19 cellular contexts compared by ENCODE assay signal in genomic region chr11:2916114-2916891, GRCh38. TPM values are rescaled to one million over a fixed set of nuclear protein-coding genes. Genes with fewer than 3 reads are reported as not detected.
"Had no signal": no experiment of that assay in that cellular context is flagged by ENCODE, and none has a peak within 500 bp of the region (broad histone marks: within the 10 kb centered on the region; RNA-seq: fewer than 3 reads in every experiment).

No MANE protein-coding gene starts in this region.

- H3K9me3 ChIP-seq: colonic mucosa, gastrocnemius medialis, sigmoid colon, thoracic aorta, tibial nerve, upper lobe of left lung had no signal

- H2AFZ ChIP-seq: parathyroid adenoma had no signal

- H3K4me1 ChIP-seq: gastrocnemius medialis, sigmoid colon, tibial nerve had no signal

- ATAC-seq: esophagus mucosa; gastrocnemius medialis; left lobe of liver; natural killer cell; stimulated activated naive B cell treated with anti-CD40 and anti-IgM and Interleukin-4, amounts not matched to agents 10 μg/mL and 1 μg/mL and 100 μg/mL, for 72 hours had no signal

- H3K27me3 ChIP-seq: colonic mucosa, gastrocnemius medialis, sigmoid colon, tibial nerve, upper lobe of left lung had no signal

- H3K36me3 ChIP-seq: colonic mucosa, gastrocnemius medialis, sigmoid colon, thoracic aorta, tibial nerve, upper lobe of left lung had no signal

- H3K27ac ChIP-seq: colonic mucosa, epithelial cell of prostate, gastrocnemius medialis, parathyroid adenoma, sigmoid colon, thoracic aorta, tibial nerve, upper lobe of left lung had no signal

- H3K79me2 ChIP-seq: parathyroid adenoma had no signal

- DNase-seq: colonic mucosa; effector CD8-positive, alpha-beta T cell; endodermal cell; foreskin fibroblast; gastrocnemius medialis; head of caudate nucleus; natural killer cell; sigmoid colon; stimulated activated CD4-positive, alpha-beta T cell treated with anti-CD3 and anti-CD28 coated beads, Interleukin-4, amount 100 ng/mL, for 4 hours; stimulated activated naive B cell treated with anti-CD40 and anti-IgM and Interleukin-4, amounts not matched to agents 10 μg/mL and 1 μg/mL and 100 μg/mL, for 72 hours had no signal

- H3K4me3 ChIP-seq: colonic mucosa, gastrocnemius medialis, lung, sigmoid colon, thoracic aorta, tibial nerve, upper lobe of left lung had no signal

- H3K9ac ChIP-seq: parathyroid adenoma had no signal

RNA-seq across cellular contexts. Expression of gene PHLDA2, which starts 12.9 kb away (rescaled TPM):
- polyA plus RNA-seq: neural cell had no signal
